Comparison of ENCODE assay signal across 1 cellular context in genomic region chr1:41286486-41286885, GRCh38.
TF ChIP-seq lines count a peak whose summit lies in the region.

No MANE protein-coding gene starts in this region.

TF ChIP-seq in WTC11, 78 proteins besides CTCF, POLR2A, EP300 and RAD21 (continued from another document):
- TF ChIP-seq NFE2L1 (CRISPR knock-in tag; IDR thresholded peaks at IDR 0.05): no peak
- TF ChIP-seq FOXP4 (CRISPR knock-in tag; IDR thresholded peaks at IDR 0.05): no peak
- no peak for TF ChIP-seq ESRRA (CRISPR knock-in tag; IDR thresholded peaks at IDR 0.05; ENCODE audit: borderline replicate concordance)
- TF ChIP-seq SMAD4 (CRISPR knock-in tag; IDR thresholded peaks at IDR 0.05): no peak
